Comparison of ENCODE assay signal across 1 cellular context in genomic region chr6:10415593-10416480, GRCh38.
A peak's percentile ranks its signal among the peaks of the same experiment; 100 is the strongest.
TF ChIP-seq lines count a peak whose summit lies in the region.

No MANE protein-coding gene starts in this region.

TF ChIP-seq in H1, 55 proteins besides CTCF, POLR2A, EP300 and RAD21:
- peak; percentile 95 for TF ChIP-seq RNF2 (IDR thresholded peaks at IDR 0.05; ENCODE audit: borderline replicate concordance, low read depth, low read length, missing control alignments, poor library complexity, severe bottlenecking)
- TF ChIP-seq TAF1 (IDR thresholded peaks at IDR 0.05; ENCODE audit: low read depth, low read length): no peak
- peak; percentile 66 for TF ChIP-seq EZH2 (IDR thresholded peaks at IDR 0.05; ENCODE audit: low read depth, low read length, severe bottlenecking)
- TF ChIP-seq BACH1 (IDR thresholded peaks at IDR 0.05; ENCODE audit: low read length): no peak
- no peak for TF ChIP-seq BCL11A (IDR thresholded peaks at IDR 0.05; ENCODE audit: low read depth in 2 of 2, low read length in 2 of 2)
- TF ChIP-seq SUZ12 (IDR thresholded peaks at IDR 0.05; ENCODE audit: low read length): peak; percentile 42; the same call in 1 of the 2 replicates
- peak; percentile 52; the same call in 1 of the 2 replicates for TF ChIP-seq CBX8 (IDR thresholded peaks at IDR 0.05; ENCODE audit: borderline replicate concordance, low read depth, low read length)
- no peak for TF ChIP-seq KDM5A (IDR thresholded peaks at IDR 0.05; ENCODE audit: low read length)
- no peak for TF ChIP-seq SP2 (IDR thresholded peaks at IDR 0.05; ENCODE audit: low read length)
